In genomic region chr6:157268835-157269234, GRCh38 we compare ENCODE assay signal across 2 cellular contexts.
TF ChIP-seq lines count a peak whose summit lies in the region.

No MANE protein-coding gene starts in this region.

TF ChIP-seq in endothelial cell of umbilical vein, 7 proteins besides CTCF, POLR2A, EP300 and RAD21:
- no peak for TF ChIP-seq POLR2AphosphoS5 (IDR thresholded peaks at IDR 0.05; ENCODE audit: insufficient read depth, low read depth, low read length)
- TF ChIP-seq FOS (IDR thresholded peaks at IDR 0.05; ENCODE audit: borderline replicate concordance, insufficient read depth, low read length): no peak
- no peak for TF ChIP-seq MYC (IDR thresholded peaks at IDR 0.05; ENCODE audit: low read depth, low read length)
- no peak for TF ChIP-seq JUN (IDR thresholded peaks at IDR 0.05; ENCODE audit: borderline replicate concordance, insufficient read depth, insufficient read length, low read depth)
- TF ChIP-seq MAX (IDR thresholded peaks at IDR 0.05; ENCODE audit: insufficient read depth, insufficient read length): no peak
- TF ChIP-seq EZH2 (IDR thresholded peaks at IDR 0.05; ENCODE audit: borderline replicate concordance, low read depth, low read length, severe bottlenecking): no peak
- no peak for TF ChIP-seq GATA2 (IDR thresholded peaks at IDR 0.05; ENCODE audit: insufficient read depth, insufficient read length, low read depth, low read length)

TF ChIP-seq in HepG2, 621 proteins besides CTCF, POLR2A, EP300 and RAD21:
- TF ChIP-seq ZNF547 (CRISPR knock-in tag; IDR thresholded peaks at IDR 0.05): no peak
- no peak for TF ChIP-seq CENPBD1 (CRISPR knock-in tag; IDR thresholded peaks at IDR 0.05; ENCODE audit: borderline replicate concordance, low read depth)
- TF ChIP-seq SRF (IDR thresholded peaks at IDR 0.05; ENCODE audit: low read depth, low read length): no peak
- no peak for TF ChIP-seq AKAP8 (CRISPR knock-in tag; IDR thresholded peaks at IDR 0.05)
- TF ChIP-seq TEF (CRISPR knock-in tag; IDR thresholded peaks at IDR 0.05): no peak
- TF ChIP-seq HDAC6 (IDR thresholded peaks at IDR 0.05; ENCODE audit: low read depth, low read length): no peak
- no peak for TF ChIP-seq RBM39 (IDR thresholded peaks at IDR 0.05; ENCODE audit: low read depth, low read length, poor library complexity, severe bottlenecking)
- no peak for TF ChIP-seq FOXK2 (IDR thresholded peaks at IDR 0.05)
- TF ChIP-seq SMAD3 (CRISPR knock-in tag; IDR thresholded peaks at IDR 0.05): no peak
TF ChIP-seq in HepG2: peak in this region for 0.
